20 cellular contexts compared by ENCODE assay signal in genomic region chr10:20891338-20891714, GRCh38. TPM values are rescaled to one million over a fixed set of nuclear protein-coding genes. Genes with fewer than 3 reads are reported as not detected.
DNase-seq lines count a peak whose midpoint lies in the region; ATAC-seq and TF ChIP-seq lines count a peak whose summit lies in the region.
"Had no signal": no experiment of that assay in that cellular context is flagged by ENCODE, and none has a peak within 500 bp of the region (broad histone marks: within the 10 kb centered on the region; RNA-seq: fewer than 3 reads in every experiment).

No MANE protein-coding gene starts in this region.

- no peak overlapping the region for H2AFZ ChIP-seq in GM23248

- in situ Hi-C loops in GM23248 (cut with MboI): no loop called here
- in situ Hi-C loops in G401 (cut with HindIII; ENCODE audit: low sequenced_read_pairs): no loop called here

- no peaks in the 10 kb centered on the region for H3K79me2 ChIP-seq in GM23248 (ENCODE audit: insufficient read depth)
- no peaks in the 10 kb centered on the region for H3K79me2 ChIP-seq in mesendoderm (ENCODE audit: control insufficient read depth, insufficient read depth, low read length)

- H3K4me2 ChIP-seq in GM23248 (ENCODE audit: unreplicated experiment) (no peak overlapping the region), mesendoderm (ENCODE audit: low read length) (no peak overlapping the region)

- H3K27me3 Mint-ChIP-seq in HFFc6 (ENCODE audit: insufficient read depth) (no peaks in the 10 kb centered on the region), chondrocyte (ENCODE audit: low read depth) (peaks cover 6% of the 10 kb centered on the region)
- H3K27me3 Mint-ChIP-seq: activated CD4-positive, alpha-beta T cell treated with anti-CD3 and anti-CD28 coated beads, Interleukin-2, amount 10 ng/mL, durations not matched to agents 7 days and 5 days had no signal

- TF ChIP-seq CTCF in foreskin keratinocyte (conservative IDR thresholded peaks at IDR 0.05): no peak
- TF ChIP-seq CTCF in HFFc6 (IDR thresholded peaks at IDR 0.05): no peak
- TF ChIP-seq CTCF in chondrocyte (IDR thresholded peaks at IDR 0.05): no peak

- H3K9me3 ChIP-seq in GM23248 (ENCODE audit: low read depth): no peaks in the 10 kb centered on the region

- no peak overlapping the region for H4K5ac ChIP-seq in mesendoderm (ENCODE audit: low read length)

- H3K56ac ChIP-seq in mesendoderm (ENCODE audit: low read length): no peak overlapping the region

- DNase-seq in GM23248 (peak; percentile 43), amniotic epithelial cell (ENCODE audit: low read depth) (peak; percentile 98), foreskin keratinocyte (peak; percentile 16 to 61), mesendoderm (peak; percentile 97), mesenteric fat pad (ENCODE audit: low spot score) (no peak), HFFc6 (no peak), G401 (ENCODE audit: low spot score) (no peak), chondrocyte (ENCODE audit: low spot score) (no peak)
- DNase-seq: activated CD4-positive, alpha-beta T cell treated with anti-CD3 and anti-CD28 coated beads, Interleukin-2, amount 10 ng/mL, durations not matched to agents 7 days and 5 days; activated T-cell treated with anti-CD3 and anti-CD28 coated beads for 4 hours; cerebellar nuclear complex; COR-L47; GF-D8; glutamatergic neuron; kidney; NCI-H1048; NCI-H2171; SHP77 had no signal

- H4K8ac ChIP-seq in mesendoderm (ENCODE audit: low read depth, low read length): no peak overlapping the region

- no peaks in the 10 kb centered on the region for H3K79me1 ChIP-seq in mesendoderm (ENCODE audit: low read length)

- no peak overlapping the region for H3K18ac ChIP-seq in mesendoderm (ENCODE audit: low read length)

- 6 to 7% methylated on average over 2 of the region's 2 CpGs for WGBS in GM23248 (ENCODE audit: low coverage in 1 of 2, low lambda C conversion rate in 2 of 2, missing lambda C conversion rate in 2 of 2), 2 experiments
- WGBS in mesendoderm (ENCODE audit: extremely low coverage, insufficient coverage, low lambda C conversion rate): no CpG with 5 or more reads among the region's 2 CpGs

- H3K4me3 ChIP-seq in GM23248 (no peak overlapping the region), mesendoderm (ENCODE audit: low read length) (no peak overlapping the region)

- H3K23ac ChIP-seq in mesendoderm (ENCODE audit: low read length): no peak overlapping the region

- H3K9ac ChIP-seq in GM23248 (no peak overlapping the region), mesendoderm (ENCODE audit: low read length) (no peak overlapping the region)

- H3K36me3 Mint-ChIP-seq in HFFc6 (ENCODE audit: low read depth): no peaks in the 10 kb centered on the region
- H3K36me3 Mint-ChIP-seq in chondrocyte (ENCODE audit: low read depth): no peaks in the 10 kb centered on the region
- H3K36me3 Mint-ChIP-seq: activated naive CD8-positive, alpha-beta T cell; IgD-negative memory B cell had no signal

- H2BK120ac ChIP-seq in mesendoderm (ENCODE audit: low read depth, low read length): no peak overlapping the region

- H3K27ac ChIP-seq in GM23248 (no peak overlapping the region), foreskin keratinocyte (no peak overlapping the region), mesendoderm (ENCODE audit: low read depth, low read length) (no peak overlapping the region)

- H3K4me3 Mint-ChIP-seq in HFFc6 (no peak overlapping the region), chondrocyte (ENCODE audit: unreplicated experiment) (no peak overlapping the region)
- H3K4me3 Mint-ChIP-seq: activated CD4-positive, alpha-beta T cell treated with anti-CD3 and anti-CD28 coated beads, Interleukin-2, amount 10 ng/mL, durations not matched to agents 7 days and 5 days; activated naive CD8-positive, alpha-beta T cell; IgD-negative memory B cell had no signal

- no peaks in the 10 kb centered on the region for H3F3A ChIP-seq in GM23248 (ENCODE audit: insufficient read depth)

- H3K27ac Mint-ChIP-seq in HFFc6: no peak overlapping the region
- H3K27ac Mint-ChIP-seq in chondrocyte (ENCODE audit: unreplicated experiment): no peak overlapping the region
- H3K27ac Mint-ChIP-seq: activated CD4-positive, alpha-beta T cell treated with anti-CD3 and anti-CD28 coated beads, Interleukin-2, amount 10 ng/mL, durations not matched to agents 7 days and 5 days; activated naive CD8-positive, alpha-beta T cell had no signal

- no peak overlapping the region for H2BK5ac ChIP-seq in mesendoderm (ENCODE audit: low read length)

- peak; percentile 78 for ATAC-seq in foreskin keratinocyte

- no peak overlapping the region for H2AK5ac ChIP-seq in mesendoderm (ENCODE audit: low read length)

- no peaks in the 10 kb centered on the region for H4K20me1 ChIP-seq in GM23248 (ENCODE audit: insufficient read depth)

- H3K9me2 ChIP-seq in GM23248 (ENCODE audit: insufficient read depth): no peaks in the 10 kb centered on the region

- H3K4me1 Mint-ChIP-seq in HFFc6 (ENCODE audit: low read depth): no peaks in the 10 kb centered on the region
- H3K4me1 Mint-ChIP-seq in chondrocyte (ENCODE audit: low read depth): peaks cover 7% of the 10 kb centered on the region
- H3K4me1 Mint-ChIP-seq: activated CD4-positive, alpha-beta T cell treated with anti-CD3 and anti-CD28 coated beads, Interleukin-2, amount 10 ng/mL, durations not matched to agents 7 days and 5 days; IgD-negative memory B cell had no signal

- H3K27me3 ChIP-seq in GM23248 (replicated peaks; ENCODE audit: insufficient read depth) (peaks cover 7% of the 10 kb centered on the region; the same call in 1 of the 2 replicates), foreskin keratinocyte (no peaks in the 10 kb centered on the region), mesendoderm (ENCODE audit: insufficient read depth, low read length, poor library complexity) (no peaks in the 10 kb centered on the region)

- no peak overlapping the region for H3K4ac ChIP-seq in mesendoderm (ENCODE audit: low read depth, low read length)

- H3K4me1 ChIP-seq in GM23248 (ENCODE audit: insufficient read depth) (0 out of 2 replicates have a peak, but pooled peaks cover 8% of the 10 kb centered on the region), foreskin keratinocyte (no peaks in the 10 kb centered on the region), mesendoderm (ENCODE audit: control insufficient read depth, low read depth, low read length) (peaks cover 14% of the 10 kb centered on the region)

- H3K36me3 ChIP-seq in GM23248 (ENCODE audit: low read depth) (no peaks in the 10 kb centered on the region), mesendoderm (ENCODE audit: control insufficient read depth, insufficient read depth, low read length) (no peaks in the 10 kb centered on the region)

- H2BK15ac ChIP-seq in mesendoderm (replicated peaks; ENCODE audit: low read depth): no peak overlapping the region

- H3K9me3 Mint-ChIP-seq in HFFc6 (peaks cover 17% of the 10 kb centered on the region), chondrocyte (ENCODE audit: low read depth) (no peaks in the 10 kb centered on the region)
- H3K9me3 Mint-ChIP-seq: activated CD4-positive, alpha-beta T cell treated with anti-CD3 and anti-CD28 coated beads, Interleukin-2, amount 10 ng/mL, durations not matched to agents 7 days and 5 days; IgD-negative memory B cell had no signal

RNA-seq across cellular contexts. Expression of gene NEBL, which starts 5.8 kb away (rescaled TPM):
- total RNA-seq in GM23248 (2014; rRNA removed; shearing (Covaris generic)): not detected in 2 replicates
- not detected in 2 replicates for polyA plus RNA-seq in GM23248 (2016; fragmentation: Nextera tagmentation; extraction: Ambion mirVana)
- 0.17 and 0.32 TPM in 2 replicates for total RNA-seq in foreskin keratinocyte
- polyA plus RNA-seq in foreskin keratinocyte: 0.08 and 0.09 TPM in 2 replicates
- polyA plus RNA-seq in mesendoderm (2013, experiment 1 of 2): 5.3 TPM
- polyA plus RNA-seq in mesendoderm (2013, experiment 2 of 2): 5.2 TPM
- total RNA-seq in mesenteric fat pad: 0.80 TPM
- total RNA-seq in HFFc6 (2021; fragmentation: NEBNext Ultra II Directional; extraction: Animal tissue kit (Norgen Biotek cat#: 25700)): not detected
- 46.3 and 46.7 TPM in 2 replicates for total RNA-seq in G401 (2014; rRNA removed; shearing (Covaris generic))
- 1.8 to 2.4 TPM (median 2.0 TPM) in 3 replicates for total RNA-seq in chondrocyte
- total RNA-seq: activated CD4-positive, alpha-beta T cell treated with anti-CD3 and anti-CD28 coated beads, Interleukin-2, amount 10 ng/mL, durations not matched to agents 7 days and 5 days had no signal
- polyA plus RNA-seq: IgD-negative memory B cell had no signal

Comparison
In these comparisons a context has a peak if more than half of its experiments do, and no peak if none do; other contexts are left out.
1. DNase-seq: peak in GM23248 (single experiment), amniotic epithelial cell (single experiment), foreskin keratinocyte (2 of 2) and mesendoderm (single experiment); none in mesenteric fat pad (single experiment), HFFc6 (single experiment), G401 (single experiment) and chondrocyte (single experiment).
2. RNA of gene NEBL, which starts 5.8 kb away (total RNA-seq): 46.3 to 46.7 TPM in G401; 1.8 to 2.4 TPM in chondrocyte, 0.80 TPM in mesenteric fat pad (single experiment), 0.17 to 0.32 TPM in foreskin keratinocyte, not detected in GM23248 and not detected in HFFc6; every median in the first group is over 10 times any median in the second.